12 cellular contexts compared by ENCODE assay signal in the genomic region with DNA sequence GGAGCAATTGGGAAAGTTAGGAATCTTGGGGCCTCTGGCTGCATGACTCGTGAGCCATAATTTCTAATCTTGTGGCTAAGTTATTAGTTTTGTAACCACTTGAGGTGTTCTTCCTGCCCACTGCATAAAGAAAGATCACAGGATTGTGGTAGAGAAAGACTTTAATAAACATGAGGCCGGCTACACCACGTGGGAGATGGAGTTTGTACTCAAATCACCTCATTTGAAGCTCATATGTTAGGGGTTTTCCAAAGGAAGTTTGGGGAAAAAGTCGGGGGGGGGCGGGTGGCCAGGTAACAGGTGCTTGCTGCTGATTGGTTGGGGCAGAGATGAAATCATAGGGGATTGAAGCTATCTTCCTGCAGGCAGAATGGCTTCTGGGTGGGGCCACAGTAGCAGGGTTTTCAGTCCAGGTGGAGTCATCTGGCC.
"Had no signal": no experiment of that assay in that cellular context is flagged by ENCODE, and none has a peak within 500 bp of the region (broad histone marks: within the 10 kb centered on the region; RNA-seq: fewer than 3 reads in every experiment).

No MANE protein-coding gene starts in this region.

- H3K4me3 ChIP-seq: cardiac muscle cell had no signal

- H3K27me3 ChIP-seq: cardiac muscle cell, neutrophil had no signal

- H3K36me3 ChIP-seq: cardiac muscle cell, neutrophil had no signal

- H3K9me3 ChIP-seq: neutrophil had no signal

- H3K27ac ChIP-seq: cardiac muscle cell, neutrophil had no signal

- DNase-seq: activated CD4-positive, alpha-beta T cell treated with anti-CD3 and anti-CD28 coated beads for 48 hours; activated effector memory CD4-positive, alpha-beta T cell treated with anti-CD3 and anti-CD28 coated beads, Interleukin-2, amount 50 U/mL, for 16 hours; activated naive CD8-positive, alpha-beta T cell treated with anti-CD3 and anti-CD28 coated beads for 36 hours; activated T-cell treated with anti-CD3 and anti-CD28 coated beads, Interleukin-2, amount 50 U/mL, for 4 hours; aorta; effector CD4-positive, alpha-beta T cell; naive thymus-derived CD4-positive, alpha-beta T cell; right cardiac atrium; stimulated activated naive B cell treated with anti-CD40 and anti-IgM and Interleukin-4, amounts not matched to agents 10 μg/mL and 1 μg/mL and 100 μg/mL, for 72 hours; T-helper 1 cell had no signal
